In genomic region chr1:201630582-201630981, GRCh38 we compare ENCODE assay signal across 1 cellular context.
TF ChIP-seq lines count a peak whose summit lies in the region.

No MANE protein-coding gene starts in this region.

TF ChIP-seq in GM23338, 12 proteins besides CTCF, POLR2A, EP300 and RAD21 (continued from another document):
- TF ChIP-seq ZNF462 (CRISPR knock-in tag; IDR thresholded peaks at IDR 0.05) (no peak), NANOG (IDR thresholded peaks at IDR 0.05; ENCODE audit: borderline replicate concordance) (no peak), JUNB (IDR thresholded peaks at IDR 0.05; ENCODE audit: unreplicated experiment) (no peak), EZH2 (IDR thresholded peaks at IDR 0.05; ENCODE audit: low read depth, unreplicated experiment) (no peak), ZNF331 (CRISPR knock-in tag; IDR thresholded peaks at IDR 0.05; ENCODE audit: low read depth) (no peak), STAT1 (IDR thresholded peaks at IDR 0.05; ENCODE audit: unreplicated experiment) (no peak)
TF ChIP-seq in GM23338: peak in this region for 0.
